Comparison of ENCODE assay signal across 8 cellular contexts in the genomic region with DNA sequence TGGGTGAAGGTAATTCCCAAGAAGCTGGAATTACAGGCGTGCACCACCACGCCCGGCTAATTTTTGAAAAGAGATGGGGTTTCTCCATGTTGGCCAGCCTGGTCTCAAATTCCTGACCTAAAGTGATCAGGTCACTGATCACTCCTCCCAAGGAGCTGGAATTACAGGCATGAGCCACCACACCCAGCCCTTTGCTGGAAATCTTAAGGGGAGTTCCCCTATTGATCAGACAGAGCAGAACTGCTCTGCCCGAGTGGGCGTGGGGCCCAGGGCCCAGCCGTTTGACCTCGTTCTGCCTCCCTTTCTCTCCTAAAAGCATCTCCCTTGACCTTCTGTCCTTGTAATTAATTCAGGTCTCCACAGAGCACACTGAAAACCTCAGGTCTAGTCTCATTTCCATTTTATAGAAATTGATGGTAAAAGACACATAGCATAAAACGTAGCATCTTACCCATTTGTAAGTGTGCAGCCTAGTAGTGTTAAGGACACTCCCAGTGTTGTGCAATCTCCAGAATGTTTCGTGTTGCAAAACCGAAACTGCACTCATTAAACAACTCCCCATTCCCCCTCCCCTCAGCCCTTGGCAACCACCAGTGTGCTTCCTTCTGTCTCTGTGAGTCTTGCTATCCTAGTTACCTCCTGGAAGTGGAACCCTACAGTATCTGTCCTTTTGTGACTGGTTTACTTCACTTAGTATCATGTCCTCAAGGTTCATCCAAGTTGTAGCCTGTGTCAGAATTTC.
A peak's percentile ranks its signal among the peaks of the same experiment; 100 is the strongest.
DNase-seq lines count a peak whose midpoint lies in the region; TF ChIP-seq lines count a peak whose summit lies in the region.

No MANE protein-coding gene starts in this region.

- H3K27ac ChIP-seq in esophagus (ENCODE audit: low read depth in 2 of 2, low read length in 1 of 2) (peak overlapping the region; percentile 88 to 99), neural progenitor cell (no peak overlapping the region)

- no peaks in the 10 kb centered on the region for H3K9me3 Mint-ChIP-seq in neural progenitor cell

- H3K9me3 ChIP-seq in esophagus (ENCODE audit: control insufficient read depth in 2 of 2, insufficient read depth in 1 of 2, low read depth in 1 of 2, low read length in 1 of 2), result no peaks in the 10 kb centered on the region
- no peaks in the 10 kb centered on the region for H3K9me3 ChIP-seq in neural progenitor cell (ENCODE audit: low read depth)
- H3K9me3 ChIP-seq in HAP-1, result no peaks in the 10 kb centered on the region

- peak; percentile 8 for DNase-seq in activated CD8-positive, alpha-beta memory T cell treated with anti-CD3 and anti-CD28 coated beads, Interleukin-2, amount 50 U/mL, for 24 hours (ENCODE audit: extremely low read depth)
- DNase-seq in activated CD8-positive, alpha-beta memory T cell treated with anti-CD3 and anti-CD28 coated beads, Interleukin-2, amount 50 U/mL, for 48 hours, result no peak
- peak in 3 of 5 experiments; percentile 8 to 84 (median 46) for DNase-seq in T-helper 2 cell
- DNase-seq in neural progenitor cell (ENCODE audit: low spot score), result no peak
- no peak for DNase-seq in HAP-1 (ENCODE audit: low spot score in 2 of 2)
- DNase-seq in NCI-H82 treated with DMSO at 0.1 percent for 48 hours (lab: John Stamatoyannopoulos, UW; ENCODE audit: unreplicated experiment), result no peak

- H3K79me2 ChIP-seq in neural progenitor cell (ENCODE audit: low read depth), result peaks cover 5% of the 10 kb centered on the region

- H3K4me3 Mint-ChIP-seq in neural progenitor cell, result peak overlapping the region; percentile 9

- H3K27me3 ChIP-seq in esophagus (ENCODE audit: control insufficient read depth in 1 of 2, insufficient read depth in 2 of 2, low read length in 2 of 2), result no peaks in the 10 kb centered on the region
- H3K27me3 ChIP-seq in neural progenitor cell, result no peaks in the 10 kb centered on the region
- no peaks in the 10 kb centered on the region for H3K27me3 ChIP-seq in HAP-1 (ENCODE audit: low read depth)

- no peaks in the 10 kb centered on the region for H3K36me3 ChIP-seq in esophagus (ENCODE audit: control insufficient read depth in 2 of 2, insufficient read depth in 2 of 2, low read length in 1 of 2)
- H3K36me3 ChIP-seq in neural progenitor cell, result no peaks in the 10 kb centered on the region
- H3K36me3 ChIP-seq in HAP-1 (replicated peaks), result no peaks in the 10 kb centered on the region

- no peak overlapping the region for H3K4me2 ChIP-seq in neural progenitor cell

- no peak for TF ChIP-seq RAD21 in Ishikawa (IDR thresholded peaks at IDR 0.05; ENCODE audit: low read depth)

- peaks cover 7% of the 10 kb centered on the region for H3K27me3 Mint-ChIP-seq in neural progenitor cell (ENCODE audit: insufficient read depth, low read depth)

- no peaks in the 10 kb centered on the region for H3K36me3 Mint-ChIP-seq in neural progenitor cell

- H3K9ac ChIP-seq in neural progenitor cell, result no peak overlapping the region

- H3F3A ChIP-seq in neural progenitor cell (ENCODE audit: low read depth), result peaks cover 13% of the 10 kb centered on the region

- H4K20me1 ChIP-seq in neural progenitor cell (ENCODE audit: low read depth), result peaks cover 14% of the 10 kb centered on the region

- no peak overlapping the region for H3K27ac Mint-ChIP-seq in neural progenitor cell

- no peak for TF ChIP-seq CTCF in neural progenitor cell (IDR thresholded peaks at IDR 0.05)

- in situ Hi-C loops in HAP-1 (cut with MboI; ENCODE audit: low sequenced_read_pairs), result no loop called here

- H2AFZ ChIP-seq in neural progenitor cell (replicated peaks), result no peak overlapping the region

- peaks cover 12 to 45% of the 10 kb centered on the region in 2 donors for H3K4me1 ChIP-seq in esophagus (ENCODE audit: control insufficient read depth in 2 of 2, insufficient read depth in 2 of 2, low read length in 1 of 2)
- H3K4me1 ChIP-seq in neural progenitor cell, result peaks cover 26% of the 10 kb centered on the region
- no peaks in the 10 kb centered on the region for H3K4me1 ChIP-seq in HAP-1

- H3K4me1 Mint-ChIP-seq in neural progenitor cell, result peaks cover 55% of the 10 kb centered on the region

- no peak overlapping the region for H3K4me3 ChIP-seq in esophagus (ENCODE audit: low read depth in 1 of 2, low read length in 2 of 2)
- no peak overlapping the region for H3K4me3 ChIP-seq in neural progenitor cell
- no peak overlapping the region for H3K4me3 ChIP-seq in HAP-1

- TF ChIP-seq EP300 in Ishikawa (IDR thresholded peaks at IDR 0.05; ENCODE audit: borderline replicate concordance), result no peak

- WGBS in esophagus, 2 donors, result 15 to 22% methylated on average over 10 of the region's 10 CpGs

TF ChIP-seq in Ishikawa, 13 proteins besides CTCF, POLR2A, EP300 and RAD21:
- TF ChIP-seq CREB1 (IDR thresholded peaks at IDR 0.05; ENCODE audit: low read depth) (no peak), CEBPB (IDR thresholded peaks at IDR 0.05) (peak; percentile 54; the same call in 1 of the 2 replicates)

Comparison
In these comparisons a context has a peak if more than half of its experiments do, and no peak if none do; other contexts are left out.
1. DNase-seq: peak in activated CD8-positive, alpha-beta memory T cell treated with anti-CD3 and anti-CD28 coated beads, Interleukin-2, amount 50 U/mL, for 24 hours (single experiment) and T-helper 2 cell (3 of 5); none in activated CD8-positive, alpha-beta memory T cell treated with anti-CD3 and anti-CD28 coated beads, Interleukin-2, amount 50 U/mL, for 48 hours (single experiment), neural progenitor cell (single experiment), HAP-1 (0 of 2) and NCI-H82 treated with DMSO at 0.1 percent for 48 hours (single experiment).